In the genomic region with DNA sequence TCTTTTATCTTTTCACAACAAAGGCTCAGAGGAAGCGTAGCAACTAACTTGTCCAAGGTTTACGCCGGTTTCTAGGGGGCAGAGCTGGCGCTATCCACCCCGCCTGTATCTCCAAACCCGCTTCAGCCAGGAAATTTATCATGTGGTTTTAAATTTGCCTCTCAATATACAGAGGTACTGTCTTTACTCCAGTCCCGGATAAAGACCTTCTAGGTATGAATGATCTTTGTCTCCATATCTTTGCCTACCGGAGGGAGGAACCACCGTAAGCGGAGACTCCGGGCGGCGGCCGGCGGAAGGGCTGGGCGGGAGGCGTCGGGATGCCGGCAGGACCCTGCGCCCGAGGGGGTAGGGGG, we compare ENCODE assay signal across 8 cellular contexts. TPM values are rescaled to one million over a fixed set of nuclear protein-coding genes. Genes with fewer than 3 reads are reported as not detected.
DNase-seq lines count a peak whose midpoint lies in the region; ATAC-seq and TF ChIP-seq lines count a peak whose summit lies in the region.

No MANE protein-coding gene starts in this region.

- H3K36me3 Mint-ChIP-seq in activated T-helper 1 cell treated with anti-CD3 and anti-CD28 coated beads, Interleukin-12 subunit alpha, Interleukin-12 subunit beta, Interleukin-2, Interleukin-4 antibody, amounts not matched to agents 30 ng/mL and 10 ng/mL and 1 ng/mL, durations not matched to agents 14 hours and 24 hours and 36 hours (ENCODE audit: low read depth), result peaks cover 3% of the 10 kb centered on the region

- H3K4me1 Mint-ChIP-seq in activated T-helper 1 cell treated with anti-CD3 and anti-CD28 coated beads, Interleukin-12 subunit alpha, Interleukin-12 subunit beta, Interleukin-2, Interleukin-4 antibody, amounts not matched to agents 30 ng/mL and 10 ng/mL and 1 ng/mL, durations not matched to agents 14 hours and 24 hours and 36 hours (ENCODE audit: low read depth), result peaks cover 12% of the 10 kb centered on the region

- H3K4me1 ChIP-seq in MM.1S (ENCODE audit: low read length) (no peaks in the 10 kb centered on the region), parathyroid adenoma (peaks cover 16% of the 10 kb centered on the region)

- H3K27me3 Mint-ChIP-seq in activated T-helper 1 cell treated with anti-CD3 and anti-CD28 coated beads, Interleukin-12 subunit alpha, Interleukin-12 subunit beta, Interleukin-2, Interleukin-4 antibody, amounts not matched to agents 30 ng/mL and 10 ng/mL and 1 ng/mL, durations not matched to agents 14 hours and 24 hours and 36 hours (ENCODE audit: insufficient read depth), result peaks cover 63% of the 10 kb centered on the region

- peaks cover 10% of the 10 kb centered on the region; the same call in 1 of the 2 replicates for H3F3A ChIP-seq in MM.1S (ENCODE audit: insufficient read depth, low read length)

- H3K79me2 ChIP-seq in MM.1S (ENCODE audit: low read length), result no peaks in the 10 kb centered on the region
- peaks cover 6% of the 10 kb centered on the region for H3K79me2 ChIP-seq in parathyroid adenoma

- H2AFZ ChIP-seq in MM.1S (ENCODE audit: low read length) (peak overlapping the region; percentile 67), parathyroid adenoma (peak overlapping the region; percentile 99)

- ATAC-seq in GM21737 (IDR thresholded peaks at IDR 0.05; ENCODE audit: unreplicated experiment) (peak; percentile 7), Right ventricle myocardium superior (ENCODE audit: poor library complexity) (peak; percentile 25), HG02588 (IDR thresholded peaks at IDR 0.05; ENCODE audit: unreplicated experiment) (no peak)

- no peaks in the 10 kb centered on the region for H3K9me3 ChIP-seq in MM.1S (replicated peaks; ENCODE audit: insufficient read depth, low read length)
- H3K9me3 ChIP-seq in parathyroid adenoma (ENCODE audit: control insufficient read depth, low read length), result no peaks in the 10 kb centered on the region

- H3K9ac ChIP-seq in MM.1S (ENCODE audit: low read length), result peak overlapping the region; percentile 16; the same call in 1 of the 2 replicates
- peak overlapping the region; percentile 97 for H3K9ac ChIP-seq in parathyroid adenoma

- H3K27ac ChIP-seq in MM.1S (ENCODE audit: low read length) (no peak overlapping the region; the same call in 1 of the 2 replicates), parathyroid adenoma (peak overlapping the region; percentile 99)

- H3K36me3 ChIP-seq in MM.1S (replicated peaks; ENCODE audit: insufficient read depth, low read length), result no peaks in the 10 kb centered on the region
- H3K36me3 ChIP-seq in parathyroid adenoma (ENCODE audit: control insufficient read depth, insufficient read depth, low read length), result no peaks in the 10 kb centered on the region

- H3K9me2 ChIP-seq in MM.1S (replicated peaks; ENCODE audit: insufficient read depth, low read length), result no peaks in the 10 kb centered on the region

- H3K4me2 ChIP-seq in MM.1S (ENCODE audit: low read depth, low read length) (peak overlapping the region; percentile 88), parathyroid adenoma (ENCODE audit: low read length) (peak overlapping the region; percentile 94)

- intact Hi-C loops in activated T-helper 1 cell treated with anti-CD3 and anti-CD28 coated beads, Interleukin-12 subunit alpha, Interleukin-12 subunit beta, Interleukin-2, Interleukin-4 antibody, amounts not matched to agents 30 ng/mL and 10 ng/mL and 1 ng/mL, durations not matched to agents 14 hours and 24 hours and 36 hours (cut with micrococcal nuclease), result loop anchor here (1.0 to 2.0 kb wide), 3 partner anchors 194 to 252 kb away; partner anchors contain the start of genes M6PR and PHC1
- intact Hi-C loops in Right ventricle myocardium superior (cut with DNase I), result no loop called here

- DNase-seq in EL (peak; percentile 27), MM.1S (no peak), Right ventricle myocardium superior (no peak), SHP77 treated with DMSO at 0.1 percent for 48 hours (lab: John Stamatoyannopoulos, UW) (no peak)
- no peak for DNase-seq in activated T-helper 1 cell treated with anti-CD3 and anti-CD28 coated beads, Interleukin-12 subunit alpha, Interleukin-12 subunit beta, Interleukin-2, Interleukin-4 antibody, amounts not matched to agents 30 ng/mL and 10 ng/mL and 1 ng/mL, durations not matched to agents 14 hours and 24 hours and 36 hours (ENCODE audit: low spot score)

- H3K9me3 Mint-ChIP-seq in activated T-helper 1 cell treated with anti-CD3 and anti-CD28 coated beads, Interleukin-12 subunit alpha, Interleukin-12 subunit beta, Interleukin-2, Interleukin-4 antibody, amounts not matched to agents 30 ng/mL and 10 ng/mL and 1 ng/mL, durations not matched to agents 14 hours and 24 hours and 36 hours, result no peaks in the 10 kb centered on the region

- TF ChIP-seq CTCF in MM.1S (IDR thresholded peaks at IDR 0.05; ENCODE audit: low read length) (no peak), parathyroid adenoma (IDR thresholded peaks at IDR 0.05) (no peak)

- H3K4me3 ChIP-seq in MM.1S (ENCODE audit: low read length) (peak overlapping the region; percentile 59), parathyroid adenoma (ENCODE audit: low read depth, low read length) (peak overlapping the region; percentile 88)

- peak overlapping the region; percentile 75 for H3K4me3 Mint-ChIP-seq in activated T-helper 1 cell treated with anti-CD3 and anti-CD28 coated beads, Interleukin-12 subunit alpha, Interleukin-12 subunit beta, Interleukin-2, Interleukin-4 antibody, amounts not matched to agents 30 ng/mL and 10 ng/mL and 1 ng/mL, durations not matched to agents 14 hours and 24 hours and 36 hours

- no peaks in the 10 kb centered on the region for H4K20me1 ChIP-seq in MM.1S (ENCODE audit: insufficient read depth, low read length)

- H3K27me3 ChIP-seq in MM.1S (replicated peaks; ENCODE audit: insufficient read depth, low read length) (peaks cover 36% of the 10 kb centered on the region), parathyroid adenoma (ENCODE audit: control insufficient read depth, insufficient read depth, low read length) (no peaks in the 10 kb centered on the region)

- peak overlapping the region; percentile 35 for H3K27ac Mint-ChIP-seq in activated T-helper 1 cell treated with anti-CD3 and anti-CD28 coated beads, Interleukin-12 subunit alpha, Interleukin-12 subunit beta, Interleukin-2, Interleukin-4 antibody, amounts not matched to agents 30 ng/mL and 10 ng/mL and 1 ng/mL, durations not matched to agents 14 hours and 24 hours and 36 hours

RNA-seq across cellular contexts. Expression of gene RIMKLB, which starts 0.7 kb away (rescaled TPM):
- 0.47 and 0.52 TPM in 2 replicates for total RNA-seq in activated T-helper 1 cell treated with anti-CD3 and anti-CD28 coated beads, Interleukin-12 subunit alpha, Interleukin-12 subunit beta, Interleukin-2, Interleukin-4 antibody, amounts not matched to agents 30 ng/mL and 10 ng/mL and 1 ng/mL, durations not matched to agents 14 hours and 24 hours and 36 hours
- total RNA-seq in Right ventricle myocardium superior, result 11.0 TPM

RNA-seq across cellular contexts. Expression of gene MFAP5, which starts 34.5 kb away (rescaled TPM):
- not detected in 2 replicates for total RNA-seq in activated T-helper 1 cell treated with anti-CD3 and anti-CD28 coated beads, Interleukin-12 subunit alpha, Interleukin-12 subunit beta, Interleukin-2, Interleukin-4 antibody, amounts not matched to agents 30 ng/mL and 10 ng/mL and 1 ng/mL, durations not matched to agents 14 hours and 24 hours and 36 hours
- total RNA-seq in Right ventricle myocardium superior, result 45.9 TPM

Comparison
In these comparisons a context has a peak if more than half of its experiments do, and no peak if none do; other contexts are left out.
1. RNA of gene MFAP5, which starts 34.5 kb away (total RNA-seq): 45.9 TPM in Right ventricle myocardium superior (single experiment); not detected in activated T-helper 1 cell treated with anti-CD3 and anti-CD28 coated beads, Interleukin-12 subunit alpha, Interleukin-12 subunit beta, Interleukin-2, Interleukin-4 antibody, amounts not matched to agents 30 ng/mL and 10 ng/mL and 1 ng/mL, durations not matched to agents 14 hours and 24 hours and 36 hours; every median in the first group is over 10 times any median in the second.